23 cellular contexts compared by ENCODE assay signal in the genomic region with DNA sequence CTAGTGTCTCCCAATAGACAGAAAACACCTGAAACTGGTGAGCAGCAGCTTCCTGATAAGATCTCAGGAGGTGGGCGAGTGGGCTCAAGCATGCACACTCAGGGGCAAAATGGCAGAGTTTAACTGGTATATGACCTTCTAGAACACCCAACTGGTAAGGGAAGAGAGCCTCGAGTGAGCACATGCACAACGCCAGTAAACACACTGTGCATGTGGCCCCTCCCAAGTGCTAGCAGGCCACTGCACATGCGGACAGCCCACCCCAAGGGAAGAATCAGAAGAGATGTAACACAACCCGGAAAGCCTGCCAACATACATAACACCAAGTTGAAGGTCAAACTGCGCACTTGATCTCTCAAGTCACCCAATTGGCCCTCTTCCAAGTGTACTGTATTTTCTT.
DNase-seq lines count a peak whose midpoint lies in the region; ATAC-seq, FAIRE-seq and TF ChIP-seq lines count a peak whose summit lies in the region.
"Had no signal": no experiment of that assay in that cellular context is flagged by ENCODE, and none has a peak within 500 bp of the region (broad histone marks: within the 10 kb centered on the region; RNA-seq: fewer than 3 reads in every experiment).

No MANE protein-coding gene starts in this region.

- no peaks in the 10 kb centered on the region for H3K9me3 Mint-ChIP-seq in HFFc6
- H3K9me3 Mint-ChIP-seq: CD4-positive, alpha-beta memory T cell had no signal

- no peaks in the 10 kb centered on the region for H4K20me1 ChIP-seq in K562 (replicated peaks; ENCODE audit: control insufficient read depth, insufficient read depth, low read length)
- H4K20me1 ChIP-seq: BLaER1 had no signal

- TF ChIP-seq RAD21 in K562 (CRISPR knock-in tag; conservative IDR thresholded peaks at IDR 0.05 in 1 of 2, IDR thresholded peaks at IDR 0.05 in 1 of 2), result no peak

- intact Hi-C loops in K562 (cut with micrococcal nuclease), result no loop called here

- H3K27me3 Mint-ChIP-seq in T-helper 17 cell (no peaks in the 10 kb centered on the region), HFFc6 (ENCODE audit: insufficient read depth) (peaks cover 10% of the 10 kb centered on the region)
- H3K27me3 Mint-ChIP-seq: CD4-positive, alpha-beta memory T cell; CD4-positive, CD25-positive, alpha-beta regulatory T cell had no signal

- CTCF ChIA-PET in K562 (lab: Yijun Ruan, JAX; ENCODE audit: low intra/inter-chr PET ratio), result no interaction called here

- peak overlapping the region; percentile 6; the same call in 1 of the 2 replicates for H2AFZ ChIP-seq in K562 (ENCODE audit: low read depth, low read length)

- POLR2A ChIA-PET in K562 (lab: Yijun Ruan, JAX), result no interaction called here

- H3K36me3 Mint-ChIP-seq in T-helper 17 cell (ENCODE audit: low read depth) (no peaks in the 10 kb centered on the region), HFFc6 (ENCODE audit: low read depth) (no peaks in the 10 kb centered on the region)
- H3K36me3 Mint-ChIP-seq: CD14-positive monocyte; CD4-positive, alpha-beta memory T cell; CD4-positive, CD25-positive, alpha-beta regulatory T cell had no signal

- H3K79me2 ChIP-seq in K562 (ENCODE audit: control insufficient read depth, insufficient read depth, low read length), result no peaks in the 10 kb centered on the region

- H3K4me2 ChIP-seq in K562 (ENCODE audit: insufficient read depth, low read length), result no peak overlapping the region
- H3K4me2 ChIP-seq: BLaER1 had no signal

- DNase-seq in T-helper 17 cell (no peak), K562 (ENCODE audit: extremely low read depth in 1 of 4, low spot score in 3 of 4) (peak in 1 of 4 experiments; percentile 37), left kidney (ENCODE audit: low read depth, low spot score) (peak; percentile 7), HFFc6 (no peak)
- DNase-seq: 8988T; ACHN; BE2C; C1 segment of cervical spinal cord; Caco-2; Calu3; CD4-positive, alpha-beta memory T cell; CD4-positive, CD25-positive, alpha-beta regulatory T cell; DMS79 treated with DMSO at 0.1 percent for 48 hours; GF-D8 had no signal

- ATAC-seq in T-helper 17 cell, result no peak
- no peak for ATAC-seq in K562
- no peak for ATAC-seq in HG03457 (IDR thresholded peaks at IDR 0.05; ENCODE audit: unreplicated experiment)
- no peak for ATAC-seq in GM19397 (IDR thresholded peaks at IDR 0.05; ENCODE audit: unreplicated experiment)

- 38% methylated on average over 6 of the region's 6 CpGs for WGBS in K562 (ENCODE audit: insufficient coverage, low coverage, missing lambda C conversion rate)

- H3K27ac Mint-ChIP-seq in T-helper 17 cell (peak overlapping the region; percentile 32), HFFc6 (no peak overlapping the region)

- no peak overlapping the region for H3K9ac ChIP-seq in K562 (ENCODE audit: insufficient read depth in 1 of 2, low read depth in 2 of 2, low read length in 2 of 2)
- H3K9ac ChIP-seq: BLaER1 had no signal

- H3K36me3 ChIP-seq in K562 (ENCODE audit: control insufficient read depth, insufficient read depth, low read length), result no peaks in the 10 kb centered on the region
- H3K36me3 ChIP-seq: BE2C, BLaER1 had no signal

- H3K27ac ChIP-seq in K562 (ENCODE audit: extremely low read depth, low read depth, low read length), result no peak overlapping the region
- H3K27ac ChIP-seq: BLaER1 had no signal

- TF ChIP-seq EP300 in K562 (IDR thresholded peaks at IDR 0.05; ENCODE audit: low read length), result no peak

- H3K4me1 Mint-ChIP-seq in T-helper 17 cell (peaks cover 7% of the 10 kb centered on the region), HFFc6 (ENCODE audit: low read depth) (no peaks in the 10 kb centered on the region)

- FAIRE-seq in K562 (lab: Jason Lieb, UNC), result no peak
- FAIRE-seq: A204.1, D721Med, G401.6, GM12891, GM19239 had no signal

- no peaks in the 10 kb centered on the region for H3K9me1 ChIP-seq in K562 (ENCODE audit: control insufficient read depth, insufficient read depth, low read length)

- H3K4me3 Mint-ChIP-seq in T-helper 17 cell (no peak overlapping the region), HFFc6 (no peak overlapping the region)
- H3K4me3 Mint-ChIP-seq: CD14-positive monocyte; CD4-positive, alpha-beta memory T cell; CD4-positive, CD25-positive, alpha-beta regulatory T cell had no signal

- H3K9me3 ChIP-seq in T-helper 17 cell (ENCODE audit: control insufficient read depth, low read length, poor library complexity, severe bottlenecking), result no peaks in the 10 kb centered on the region
- H3K9me3 ChIP-seq in K562 (replicated peaks; ENCODE audit: control insufficient read depth, insufficient read depth, low read depth, low read length), result no peaks in the 10 kb centered on the region
- H3K9me3 ChIP-seq: BE2C, BLaER1, Caco-2 had no signal

- BruUV-seq in K562 (replicated peaks; lab: Mats Ljungman, UMichigan), result no TSS peak

- no peak for TF ChIP-seq POLR2A in K562 (conservative IDR thresholded peaks at IDR 0.05)

- in situ Hi-C loops in K562 (cut with MboI), result no loop called here

- no peak overlapping the region for H3K4me3 ChIP-seq in K562
- H3K4me3 ChIP-seq: BLaER1 had no signal

- TF ChIP-seq CTCF in K562 (IDR thresholded peaks at IDR 0.05 in 2 of 3, conservative IDR thresholded peaks at IDR 0.05 in 1 of 3; ENCODE audit: insufficient read depth in 2 of 3, low read depth in 1 of 3, low read length in 3 of 3), result no peak
- TF ChIP-seq CTCF in HFFc6 (IDR thresholded peaks at IDR 0.05), result no peak

- H3K4me1 ChIP-seq in K562 (replicated peaks in 1 of 2; ENCODE audit: control insufficient read depth in 2 of 2, insufficient read depth in 2 of 2, low read length in 2 of 2), result peaks cover 21 to 26% of the 10 kb centered on the region in 2 experiments; a peak in 4 of 5 replicates

- H3K27me3 ChIP-seq in K562 (ENCODE audit: control insufficient read depth in 2 of 2, insufficient read depth in 2 of 2, low read length in 2 of 2), result no peaks in the 10 kb centered on the region
- H3K27me3 ChIP-seq: BE2C, BLaER1 had no signal

TF ChIP-seq in K562, 482 proteins besides CTCF, POLR2A, EP300 and RAD21 (continues in another document):
- TF ChIP-seq JUNB (CRISPR knock-in tag; conservative IDR thresholded peaks at IDR 0.05), result no peak
- TF ChIP-seq CCAR2 (IDR thresholded peaks at IDR 0.05; ENCODE audit: low read depth, low read length), result no peak
- TF ChIP-seq NFIC (IDR thresholded peaks at IDR 0.05), result peak; percentile 87
- no peak for TF ChIP-seq ETS2 (tag; IDR thresholded peaks at IDR 0.05; ENCODE audit: borderline replicate concordance, poor library complexity, severe bottlenecking)
- TF ChIP-seq, protein P1, sequence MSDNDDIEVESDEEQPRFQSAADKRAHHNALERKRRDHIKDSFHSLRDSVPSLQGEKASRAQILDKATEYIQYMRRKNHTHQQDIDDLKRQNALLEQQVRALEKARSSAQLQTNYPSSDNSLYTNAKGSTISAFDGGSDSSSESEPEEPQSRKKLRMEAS (CRISPR knock-in tag; IDR thresholded peaks at IDR 0.05), result peak; percentile 52; the same call in 1 of the 2 replicates
- peak; percentile 65 for TF ChIP-seq ESRRA (IDR thresholded peaks at IDR 0.05; ENCODE audit: borderline replicate concordance, low read depth)
- TF ChIP-seq, protein P2, sequence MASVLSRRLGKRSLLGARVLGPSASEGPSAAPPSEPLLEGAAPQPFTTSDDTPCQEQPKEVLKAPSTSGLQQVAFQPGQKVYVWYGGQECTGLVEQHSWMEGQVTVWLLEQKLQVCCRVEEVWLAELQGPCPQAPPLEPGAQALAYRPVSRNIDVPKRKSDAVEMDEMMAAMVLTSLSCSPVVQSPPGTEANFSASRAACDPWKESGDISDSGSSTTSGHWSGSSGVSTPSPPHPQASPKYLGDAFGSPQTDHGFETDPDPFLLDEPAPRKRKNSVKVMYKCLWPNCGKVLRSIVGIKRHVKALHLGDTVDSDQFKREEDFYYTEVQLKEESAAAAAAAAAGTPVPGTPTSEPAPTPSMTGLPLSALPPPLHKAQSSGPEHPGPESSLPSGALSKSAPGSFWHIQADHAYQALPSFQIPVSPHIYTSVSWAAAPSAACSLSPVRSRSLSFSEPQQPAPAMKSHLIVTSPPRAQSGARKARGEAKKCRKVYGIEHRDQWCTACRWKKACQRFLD (CRISPR knock-in tag; IDR thresholded peaks at IDR 0.05), result no peak
- TF ChIP-seq, protein P3, sequence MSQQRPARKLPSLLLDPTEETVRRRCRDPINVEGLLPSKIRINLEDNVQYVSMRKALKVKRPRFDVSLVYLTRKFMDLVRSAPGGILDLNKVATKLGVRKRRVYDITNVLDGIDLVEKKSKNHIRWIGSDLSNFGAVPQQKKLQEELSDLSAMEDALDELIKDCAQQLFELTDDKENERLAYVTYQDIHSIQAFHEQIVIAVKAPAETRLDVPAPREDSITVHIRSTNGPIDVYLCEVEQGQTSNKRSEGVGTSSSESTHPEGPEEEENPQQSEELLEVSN (IDR thresholded peaks at IDR 0.05; ENCODE audit: borderline replicate concordance in 1 of 2, extremely low read depth in 1 of 2, insufficient read depth in 1 of 2, insufficient read length in 1 of 2, low read depth in 1 of 2, low read length in 1 of 2, poor library complexity in 1 of 2, severe bottlenecking in 1 of 2), result peak; percentile 36 to 61
- TF ChIP-seq MTF1 (CRISPR knock-in tag; IDR thresholded peaks at IDR 0.05; ENCODE audit: borderline replicate concordance), result no peak
